Comparison of ENCODE assay signal across 24 cellular contexts in the genomic region with DNA sequence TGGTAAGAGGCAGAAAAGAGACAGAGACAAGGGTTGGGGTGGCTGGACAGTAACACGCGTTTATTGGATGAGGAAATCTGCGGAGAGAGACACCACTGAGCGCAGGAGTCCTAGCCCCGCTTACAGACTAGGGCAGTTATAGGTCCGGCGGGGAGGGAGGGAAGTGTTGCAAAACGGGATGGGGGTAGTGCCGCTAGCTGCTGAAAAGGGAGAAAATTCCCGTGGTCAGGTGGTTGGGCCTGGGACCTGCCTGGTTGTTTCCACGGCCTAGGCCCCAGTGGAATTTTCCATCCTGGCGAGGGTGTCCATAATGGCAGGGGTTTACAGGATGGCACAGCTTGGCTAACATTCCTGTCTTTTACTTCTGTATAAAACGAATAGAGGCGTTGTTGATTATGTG. TPM values are rescaled to one million over a fixed set of nuclear protein-coding genes. Genes with fewer than 3 reads are reported as not detected.
DNase-seq lines count a peak whose midpoint lies in the region; ATAC-seq and TF ChIP-seq lines count a peak whose summit lies in the region.
"Had no signal": no experiment of that assay in that cellular context is flagged by ENCODE, and none has a peak within 500 bp of the region (broad histone marks: within the 10 kb centered on the region; RNA-seq: fewer than 3 reads in every experiment).

No MANE protein-coding gene starts in this region.

- H2AK5ac ChIP-seq in neuronal stem cell (ENCODE audit: low read depth, low read length), result no peak overlapping the region

- H3K23ac ChIP-seq in neuronal stem cell (ENCODE audit: low read depth, low read length, poor library complexity), result no peak overlapping the region

- no CpG with 5 or more reads among the region's 14 CpGs for WGBS in neuronal stem cell (ENCODE audit: extremely low coverage in 2 of 2, insufficient read length in 2 of 2, insufficient replicate concordance in 1 of 2), 2 donors

- no peaks in the 10 kb centered on the region for H4K20me1 ChIP-seq in neural progenitor cell (ENCODE audit: low read depth)
- H4K20me1 ChIP-seq: BLaER1 treated with 17β-estradiol and CSF1 and Interleukin-3, amounts not matched to agents 10 nM and 100 nM had no signal

- DNase-seq in H4 (ENCODE audit: low spot score) (peak; percentile 25), M059J (ENCODE audit: low read depth) (peak; percentile 10), T-helper 17 cell (no peak), neuronal stem cell (ENCODE audit: low spot score) (no peak), neural progenitor cell (ENCODE audit: low spot score) (no peak), CD14-positive monocyte (ENCODE audit: low spot score) (no peak)
- DNase-seq: 8988T; ACHN; AML-193; BE2C; Calu3; CD4-positive, alpha-beta memory T cell; COR-L47; DMS53; DMS79 treated with DMSO at 0.1 percent for 48 hours; GF-D8; HFFc6 had no signal

- H2AFZ ChIP-seq in neuronal stem cell (ENCODE audit: low read length) (no peak overlapping the region), neural progenitor cell (replicated peaks) (no peak overlapping the region)

- H3K27me3 ChIP-seq in neuronal stem cell (ENCODE audit: control insufficient read depth in 3 of 3, insufficient read depth in 3 of 3, low read depth in 1 of 3, low read length in 3 of 3) (no peaks in the 10 kb centered on the region), neural progenitor cell (no peaks in the 10 kb centered on the region)
- H3K27me3 ChIP-seq: BE2C; BLaER1 treated with 17β-estradiol and CSF1 and Interleukin-3, amounts not matched to agents 10 nM and 100 nM had no signal

- no peaks in the 10 kb centered on the region for H3K9me3 ChIP-seq in T-helper 17 cell (ENCODE audit: control insufficient read depth, low read length, poor library complexity, severe bottlenecking)
- peaks cover 3 to 16% of the 10 kb centered on the region in 2 donors for H3K9me3 ChIP-seq in neuronal stem cell (replicated peaks in 1 of 2; ENCODE audit: control insufficient read depth in 2 of 2, insufficient read depth in 1 of 2, low read depth in 1 of 2, low read length in 2 of 2)
- peaks cover 14% of the 10 kb centered on the region for H3K9me3 ChIP-seq in neural progenitor cell (ENCODE audit: low read depth)
- H3K9me3 ChIP-seq: BE2C, HAP-1 had no signal

- H3K9me3 Mint-ChIP-seq in neural progenitor cell, result peaks cover 28% of the 10 kb centered on the region
- H3K9me3 Mint-ChIP-seq in CD14-positive monocyte, result peaks cover 13 to 28% (median 21%) of the 10 kb centered on the region in 7 donors

- H3K79me1 ChIP-seq in neuronal stem cell (ENCODE audit: low read depth, low read length), result no peaks in the 10 kb centered on the region

- H3K9ac ChIP-seq in neuronal stem cell (ENCODE audit: low read depth, low read length, poor library complexity), result peak overlapping the region; percentile 44
- H3K9ac ChIP-seq in neural progenitor cell, result no peak overlapping the region
- H3K9ac ChIP-seq: BLaER1 treated with 17β-estradiol and CSF1 and Interleukin-3, amounts not matched to agents 10 nM and 100 nM had no signal

- no peak overlapping the region for H4K8ac ChIP-seq in neuronal stem cell (ENCODE audit: low read depth, low read length)

- H3K36me3 Mint-ChIP-seq in T-helper 17 cell (ENCODE audit: low read depth), result no peaks in the 10 kb centered on the region
- peaks cover 3% of the 10 kb centered on the region for H3K36me3 Mint-ChIP-seq in neural progenitor cell
- no peaks in the 10 kb centered on the region for H3K36me3 Mint-ChIP-seq in CD14-positive monocyte
- H3K36me3 Mint-ChIP-seq: CD4-positive, alpha-beta memory T cell had no signal

- H2BK5ac ChIP-seq in neuronal stem cell (ENCODE audit: low read length), result no peak overlapping the region

- peak overlapping the region; percentile 22 for H3K4me3 Mint-ChIP-seq in T-helper 17 cell
- no peak overlapping the region for H3K4me3 Mint-ChIP-seq in neural progenitor cell
- no peak overlapping the region for H3K4me3 Mint-ChIP-seq in CD14-positive monocyte
- H3K4me3 Mint-ChIP-seq: CD4-positive, alpha-beta memory T cell; HFFc6 had no signal

- no peak overlapping the region for H3K18ac ChIP-seq in neuronal stem cell (ENCODE audit: low read length)

- H3K4me1 Mint-ChIP-seq in T-helper 17 cell, result peaks cover 2% of the 10 kb centered on the region
- no peaks in the 10 kb centered on the region for H3K4me1 Mint-ChIP-seq in neural progenitor cell
- peaks cover 2% of the 10 kb centered on the region for H3K4me1 Mint-ChIP-seq in CD14-positive monocyte
- H3K4me1 Mint-ChIP-seq: CD4-positive, alpha-beta memory T cell had no signal

- no peak overlapping the region for H2BK120ac ChIP-seq in neuronal stem cell (ENCODE audit: low read depth, low read length)

- H3K36me3 ChIP-seq in neuronal stem cell (replicated peaks in 1 of 2; ENCODE audit: control insufficient read depth in 2 of 2, insufficient read depth in 2 of 2, low read length in 2 of 2), result no peaks in the 10 kb centered on the region
- no peaks in the 10 kb centered on the region for H3K36me3 ChIP-seq in neural progenitor cell
- H3K36me3 ChIP-seq: BE2C; BLaER1 treated with 17β-estradiol and CSF1 and Interleukin-3, amounts not matched to agents 10 nM and 100 nM; HAP-1 had no signal

- H2BK12ac ChIP-seq in neuronal stem cell (ENCODE audit: low read length), result no peak overlapping the region

- H3F3A ChIP-seq in neural progenitor cell (ENCODE audit: low read depth), result no peaks in the 10 kb centered on the region

- H3K4me1 ChIP-seq in neuronal stem cell (ENCODE audit: control insufficient read depth in 2 of 2, insufficient read depth in 1 of 2, low read depth in 1 of 2, low read length in 2 of 2), result no peaks in the 10 kb centered on the region
- no peaks in the 10 kb centered on the region for H3K4me1 ChIP-seq in neural progenitor cell
- H3K4me1 ChIP-seq: A549, BE2C, HAP-1 had no signal

- no peaks in the 10 kb centered on the region for H3K79me2 ChIP-seq in neural progenitor cell (ENCODE audit: low read depth)

- no peak overlapping the region for H2BK15ac ChIP-seq in neuronal stem cell (ENCODE audit: low read length)

- no peak overlapping the region for H3K4me2 ChIP-seq in neuronal stem cell (ENCODE audit: insufficient read depth, low read length, poor library complexity, severe bottlenecking)
- H3K4me2 ChIP-seq in neural progenitor cell, result no peak overlapping the region
- H3K4me2 ChIP-seq: A549; BLaER1 treated with 17β-estradiol and CSF1 and Interleukin-3, amounts not matched to agents 10 nM and 100 nM had no signal

- H3K27ac Mint-ChIP-seq in T-helper 17 cell (no peak overlapping the region), neural progenitor cell (no peak overlapping the region), CD14-positive monocyte (no peak overlapping the region)
- H3K27ac Mint-ChIP-seq: CD4-positive, alpha-beta memory T cell; HFFc6 had no signal

- no peak for ATAC-seq in T-helper 17 cell
- ATAC-seq in HG02885 (IDR thresholded peaks at IDR 0.05; ENCODE audit: poor library complexity, unreplicated experiment), result no peak
- ATAC-seq: A549 had no signal

- H3K27ac ChIP-seq in neuronal stem cell (replicated peaks; ENCODE audit: low read length), result no peak overlapping the region
- H3K27ac ChIP-seq in neural progenitor cell, result no peak overlapping the region
- H3K27ac ChIP-seq: A549; BLaER1 treated with 17β-estradiol and CSF1 and Interleukin-3, amounts not matched to agents 10 nM and 100 nM had no signal

- H3K27me3 Mint-ChIP-seq in T-helper 17 cell (no peaks in the 10 kb centered on the region), neural progenitor cell (ENCODE audit: insufficient read depth, low read depth) (peaks cover 2% of the 10 kb centered on the region), CD14-positive monocyte (ENCODE audit: low read depth in 3 of 3) (peaks cover 0 to 3% (median 0%) of the 10 kb centered on the region in 3 donors)
- H3K27me3 Mint-ChIP-seq: CD4-positive, alpha-beta memory T cell had no signal

- H3K14ac ChIP-seq in neuronal stem cell (ENCODE audit: low read length), result no peak overlapping the region

- H3K4me3 ChIP-seq in neuronal stem cell (ENCODE audit: low read length in 2 of 2) (no peak overlapping the region), neural progenitor cell (no peak overlapping the region)
- H3K4me3 ChIP-seq: A549; BLaER1 treated with 17β-estradiol and CSF1 and Interleukin-3, amounts not matched to agents 10 nM and 100 nM; HAP-1 had no signal

- no peak overlapping the region for H3K4ac ChIP-seq in neuronal stem cell (ENCODE audit: low read length)

- TF ChIP-seq CTCF in neural progenitor cell (IDR thresholded peaks at IDR 0.05), result no peak
- no peak for TF ChIP-seq CTCF in CD14-positive monocyte (IDR thresholded peaks at IDR 0.05)

- no peak overlapping the region for H4K91ac ChIP-seq in neuronal stem cell (ENCODE audit: low read depth, low read length, poor library complexity)

- intact Hi-C loops in CD14-positive monocyte (cut with micrococcal nuclease), result no loop called here

RNA-seq across cellular contexts. Expression of a gene that starts 5.5 kb away (rescaled TPM):
- total RNA-seq in H4 (2014; rRNA removed; shearing (Covaris generic)), result not detected in 2 replicates
- total RNA-seq in M059J (2014; rRNA removed; shearing (Covaris generic)), result not detected in 2 replicates
- total RNA-seq in T-helper 17 cell (not detected), neural progenitor cell (ENCODE audit: low replicate concordance) (not detected in 2 replicates)
- polyA plus RNA-seq in neuronal stem cell (2013, experiment 1 of 2), result not detected
- not detected for polyA plus RNA-seq in neuronal stem cell (2013, experiment 2 of 2)
- polyA plus RNA-seq in CD14-positive monocyte, result not detected
- total RNA-seq: Calu3; CD4-positive, alpha-beta memory T cell; Daoy; G401; H1; HFFc6 had no signal
- polyA plus RNA-seq: A549; CD4-positive, alpha-beta memory T cell; H1 had no signal

RNA-seq across cellular contexts. Expression of a gene that starts 19.0 kb away (rescaled TPM):
- total RNA-seq in H4 (2014; rRNA removed; shearing (Covaris generic)), result not detected in 2 replicates
- not detected in 2 replicates for total RNA-seq in M059J (2014; rRNA removed; shearing (Covaris generic))
- not detected for total RNA-seq in T-helper 17 cell
- not detected for polyA plus RNA-seq in neuronal stem cell (2013, experiment 1 of 2)
- polyA plus RNA-seq in neuronal stem cell (2013, experiment 2 of 2), result not detected
- not detected in 2 replicates for total RNA-seq in neural progenitor cell (ENCODE audit: low replicate concordance)
- polyA plus RNA-seq in CD14-positive monocyte, result not detected
- total RNA-seq: Calu3; CD4-positive, alpha-beta memory T cell; Daoy; G401; H1; HFFc6 had no signal
- polyA plus RNA-seq: A549; CD4-positive, alpha-beta memory T cell; H1 had no signal

RNA-seq across cellular contexts. Expression of a gene that starts 34.7 kb away (rescaled TPM):
- 38.9 and 40.2 TPM in 2 replicates for total RNA-seq in H4 (2014; rRNA removed; shearing (Covaris generic))
- total RNA-seq in M059J (2014; rRNA removed; shearing (Covaris generic)), result 52.9 and 65.4 TPM in 2 replicates
- total RNA-seq in T-helper 17 cell (100 to 1,000 TPM in 1 of 2 donors, 10 to 100 TPM in 1; 98.1 to 107 TPM), neural progenitor cell (ENCODE audit: low replicate concordance) (26.4 and 34.9 TPM in 2 replicates)
- polyA plus RNA-seq in neuronal stem cell (2013, experiment 1 of 2), result 36.5 TPM
- polyA plus RNA-seq in neuronal stem cell (2013, experiment 2 of 2), result 37.5 TPM
- polyA plus RNA-seq in CD14-positive monocyte, result 10 to 100 TPM; 47.9 to 64.1 TPM

RNA-seq across cellular contexts. Expression of a gene that starts 34.8 kb away (rescaled TPM):
- total RNA-seq in H4 (2014; rRNA removed; shearing (Covaris generic)), result 276 and 279 TPM in 2 replicates
- total RNA-seq in M059J (2014; rRNA removed; shearing (Covaris generic)), result 180 and 185 TPM in 2 replicates
- total RNA-seq in T-helper 17 cell (100 to 1,000 TPM; 160 to 161 TPM), neural progenitor cell (ENCODE audit: low replicate concordance) (185 and 228 TPM in 2 replicates)
- 102 TPM for polyA plus RNA-seq in neuronal stem cell (2013, experiment 1 of 2)
- 102 TPM for polyA plus RNA-seq in neuronal stem cell (2013, experiment 2 of 2)
- 100 to 1,000 TPM; 116 to 150 TPM for polyA plus RNA-seq in CD14-positive monocyte

RNA-seq across cellular contexts. Expression of a gene that starts 44.0 kb away (rescaled TPM):
- total RNA-seq in H4 (2014; rRNA removed; shearing (Covaris generic)), result not detected in 2 replicates
- not detected in 2 replicates for total RNA-seq in M059J (2014; rRNA removed; shearing (Covaris generic))
- total RNA-seq in T-helper 17 cell (not detected), neural progenitor cell (ENCODE audit: low replicate concordance) (not detected in 2 replicates)
- polyA plus RNA-seq in neuronal stem cell (2013, experiment 1 of 2), result not detected
- not detected for polyA plus RNA-seq in neuronal stem cell (2013, experiment 2 of 2)
- not detected for polyA plus RNA-seq in CD14-positive monocyte
- total RNA-seq: Calu3; CD4-positive, alpha-beta memory T cell; Daoy; G401; H1; HFFc6 had no signal
- polyA plus RNA-seq: A549; CD4-positive, alpha-beta memory T cell; H1 had no signal

Comparison
In these comparisons a context has a peak if more than half of its experiments do, and no peak if none do; other contexts are left out.
1. DNase-seq: peak in H4 (single experiment) and M059J (single experiment); none in T-helper 17 cell (0 of 3), neuronal stem cell (single experiment), neural progenitor cell (single experiment) and CD14-positive monocyte (single experiment).